Comparison of ENCODE assay signal across 8 cellular contexts in the genomic region with DNA sequence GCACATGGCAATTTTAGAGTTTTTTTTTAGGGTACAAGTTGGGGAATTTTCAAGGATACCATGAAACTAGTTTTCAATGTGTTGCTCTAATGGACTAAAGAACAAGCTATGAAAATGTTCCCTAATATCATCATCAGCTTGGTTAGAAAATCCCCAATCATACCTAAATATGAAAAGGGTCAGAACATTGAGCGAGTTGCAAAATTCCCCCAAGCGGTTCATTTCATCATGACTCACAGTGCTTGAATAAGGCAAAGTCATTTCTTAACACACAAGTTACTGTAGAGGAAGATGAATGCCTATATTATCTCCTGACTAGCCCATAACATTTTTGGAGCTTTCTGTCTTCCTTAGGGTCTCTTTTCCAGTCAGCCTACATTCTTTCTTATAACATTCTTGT.
DNase-seq lines count a peak whose midpoint lies in the region; ATAC-seq, FAIRE-seq and TF ChIP-seq lines count a peak whose summit lies in the region.

No MANE protein-coding gene starts in this region.

- H3K36me3 ChIP-seq in IMR-90 (ENCODE audit: control insufficient read depth, insufficient read depth, low read length) (no peaks in the 10 kb centered on the region), astrocyte (ENCODE audit: insufficient read depth, low read length) (no peaks in the 10 kb centered on the region), H7 (replicated peaks; ENCODE audit: control insufficient read depth, insufficient read depth, low read length) (no peaks in the 10 kb centered on the region)

- intact Hi-C loops in IMR-90 (cut with micrococcal nuclease): no loop called here

- no peaks in the 10 kb centered on the region for H3K27me3 Mint-ChIP-seq in astrocyte (ENCODE audit: low read depth, unreplicated experiment)
- H3K27me3 Mint-ChIP-seq in stimulated activated naive CD8-positive, alpha-beta T cell treated with anti-CD3 and anti-CD28 coated beads, Interleukin-15, amount 100 ng/mL, for 72 hours: no peaks in the 10 kb centered on the region
- no peaks in the 10 kb centered on the region for H3K27me3 Mint-ChIP-seq in naive thymus-derived CD8-positive, alpha-beta T cell

- H3K14ac ChIP-seq in IMR-90 (replicated peaks; ENCODE audit: low read depth, low read length): no peak overlapping the region

- peak; percentile 72 for ATAC-seq in GM21528 (IDR thresholded peaks at IDR 0.05; ENCODE audit: low FRiP score, unreplicated experiment)
- no peak; the same call in 1 of the 2 replicates for ATAC-seq in IMR-90 (ENCODE audit: low read depth)
- peak; percentile 95 for ATAC-seq in stimulated activated naive CD8-positive, alpha-beta T cell treated with anti-CD3 and anti-CD28 coated beads, Interleukin-15, amount 100 ng/mL, for 72 hours
- ATAC-seq in naive thymus-derived CD8-positive, alpha-beta T cell: no peak

- no peaks in the 10 kb centered on the region for H3K27me3 ChIP-seq in IMR-90 (ENCODE audit: control insufficient read depth, insufficient read depth, low read length)
- no peaks in the 10 kb centered on the region for H3K27me3 ChIP-seq in astrocyte (ENCODE audit: insufficient read depth, low read length)
- no peaks in the 10 kb centered on the region for H3K27me3 ChIP-seq in H7 (ENCODE audit: control insufficient read depth, insufficient read depth, low read length)

- no peak overlapping the region for H4K8ac ChIP-seq in IMR-90 (ENCODE audit: low read depth in 2 of 2, low read length in 2 of 2)

- dilution Hi-C loops in IMR-90 (cut with HindIII; ENCODE audit: low sequenced_read_pairs, unreplicated experiment): no loop called here

- H4K5ac ChIP-seq in IMR-90 (ENCODE audit: low read depth, low read length): no peak overlapping the region

- CTCF ChIA-PET in IMR-90 (lab: Yijun Ruan, JAX): no interaction called here

- no peak overlapping the region for H4K91ac ChIP-seq in IMR-90 (ENCODE audit: insufficient read depth, low read depth, low read length)

- no peaks in the 10 kb centered on the region for H3K9me3 Mint-ChIP-seq in astrocyte (ENCODE audit: unreplicated experiment)
- H3K9me3 Mint-ChIP-seq in stimulated activated naive CD8-positive, alpha-beta T cell treated with anti-CD3 and anti-CD28 coated beads, Interleukin-15, amount 100 ng/mL, for 72 hours: peaks cover 0 to 5% of the 10 kb centered on the region in 2 donors
- H3K9me3 Mint-ChIP-seq in naive thymus-derived CD8-positive, alpha-beta T cell: no peaks in the 10 kb centered on the region

- H3K4me3 Mint-ChIP-seq in astrocyte (ENCODE audit: unreplicated experiment): no peak overlapping the region
- peak overlapping the region; percentile 41 to 76 for H3K4me3 Mint-ChIP-seq in stimulated activated naive CD8-positive, alpha-beta T cell treated with anti-CD3 and anti-CD28 coated beads, Interleukin-15, amount 100 ng/mL, for 72 hours
- no peak overlapping the region for H3K4me3 Mint-ChIP-seq in naive thymus-derived CD8-positive, alpha-beta T cell

- H3K4me1 ChIP-seq in IMR-90 (ENCODE audit: control insufficient read depth, insufficient read depth, low read length) (no peaks in the 10 kb centered on the region), astrocyte (ENCODE audit: insufficient read depth, low read length) (no peaks in the 10 kb centered on the region)

- H2BK20ac ChIP-seq in IMR-90 (ENCODE audit: low read depth, low read length): no peak overlapping the region

- no CpG with 5 or more reads among the region's 2 CpGs for WGBS in IMR-90 (ENCODE audit: extremely low coverage in 2 of 2, insufficient read length in 1 of 2), 2 experiments

- no peak for FAIRE-seq in astrocyte (lab: Jason Lieb, UNC)

- H3K4me1 Mint-ChIP-seq in astrocyte (ENCODE audit: low read depth, unreplicated experiment): peaks cover 31% of the 10 kb centered on the region
- H3K4me1 Mint-ChIP-seq in stimulated activated naive CD8-positive, alpha-beta T cell treated with anti-CD3 and anti-CD28 coated beads, Interleukin-15, amount 100 ng/mL, for 72 hours: peaks cover 59% of the 10 kb centered on the region
- peaks cover 19 to 63% (median 49%) of the 10 kb centered on the region in 4 donors for H3K4me1 Mint-ChIP-seq in naive thymus-derived CD8-positive, alpha-beta T cell

- no peaks in the 10 kb centered on the region for H3K79me2 ChIP-seq in astrocyte (ENCODE audit: insufficient read depth, low read length)

- H3K4me3 ChIP-seq in GM12865 (ENCODE audit: low read depth, low read length) (no peak overlapping the region), IMR-90 (ENCODE audit: insufficient read depth, low read depth, low read length) (no peak overlapping the region), astrocyte (ENCODE audit: insufficient read depth, low read depth, low read length) (no peak overlapping the region), H7 (ENCODE audit: insufficient read depth, low read depth, low read length) (no peak overlapping the region)

- no peak for TF ChIP-seq RAD21 in IMR-90 (IDR thresholded peaks at IDR 0.05; ENCODE audit: low read length)

- H2AK9ac ChIP-seq in IMR-90 (replicated peaks; ENCODE audit: low read depth, low read length, poor library complexity): no peak overlapping the region

- TF ChIP-seq CTCF in GM12865 (IDR thresholded peaks at IDR 0.05; ENCODE audit: insufficient read depth, low read depth, low read length, missing control alignments) (no peak), IMR-90 (conservative IDR thresholded peaks at IDR 0.05; ENCODE audit: low read depth, low read length) (no peak), astrocyte (IDR thresholded peaks at IDR 0.05; ENCODE audit: insufficient read depth, low read depth, low read length) (no peak)

- BruUV-seq in IMR-90 (replicated peaks; lab: Mats Ljungman, UMichigan): no TSS peak

- H3K56ac ChIP-seq in IMR-90 (ENCODE audit: extremely low read depth, insufficient read depth, low read length): no peak overlapping the region

- H2AFZ ChIP-seq in IMR-90 (replicated peaks; ENCODE audit: low read length, poor library complexity) (no peak overlapping the region), astrocyte (ENCODE audit: low read depth, low read length) (no peak overlapping the region)

- H2BK120ac ChIP-seq in IMR-90 (ENCODE audit: low read depth, low read length): no peak overlapping the region

- in situ Hi-C loops in IMR-90 (cut with MboI; ENCODE audit: low sequenced_read_pairs): no loop called here

- peak; percentile 85 for DNase-seq in GM12865 (ENCODE audit: low read depth)
- DNase-seq in IMR-90: peak; percentile 35
- peak; percentile 63 for DNase-seq in astrocyte (ENCODE audit: low read depth)
- DNase-seq in stimulated activated naive CD8-positive, alpha-beta T cell treated with anti-CD3 and anti-CD28 coated beads, Interleukin-15, amount 100 ng/mL, for 72 hours: peak; percentile 12 to 42
- DNase-seq in NCI-H2227 treated with DMSO at 0.1 percent for 48 hours (lab: John Stamatoyannopoulos, UW): no peak
- DNase-seq in naive thymus-derived CD8-positive, alpha-beta T cell: no peak
- no peak for DNase-seq in H7

- H3K9me1 ChIP-seq in IMR-90 (ENCODE audit: insufficient read depth, low read length): no peaks in the 10 kb centered on the region

- H3K9ac ChIP-seq in IMR-90 (ENCODE audit: low read depth, low read length) (no peak overlapping the region), astrocyte (ENCODE audit: low read length) (no peak overlapping the region)

- no peaks in the 10 kb centered on the region for H3K79me1 ChIP-seq in IMR-90 (ENCODE audit: low read depth in 1 of 2, low read length in 2 of 2)

- H3K23ac ChIP-seq in IMR-90 (ENCODE audit: low read depth, low read length): no peak overlapping the region

- H2BK15ac ChIP-seq in IMR-90 (ENCODE audit: low read depth, low read length): no peak overlapping the region

- H3K27ac Mint-ChIP-seq in astrocyte (ENCODE audit: unreplicated experiment): no peak overlapping the region
- peak overlapping the region; percentile 92 to 94 for H3K27ac Mint-ChIP-seq in stimulated activated naive CD8-positive, alpha-beta T cell treated with anti-CD3 and anti-CD28 coated beads, Interleukin-15, amount 100 ng/mL, for 72 hours
- H3K27ac Mint-ChIP-seq in naive thymus-derived CD8-positive, alpha-beta T cell: peak overlapping the region in 3 of 10 donors; percentile 58 to 79 (median 63)

- H3K9me3 ChIP-seq in IMR-90 (ENCODE audit: control insufficient read depth, insufficient read depth, low read length): no peaks in the 10 kb centered on the region
- H3K9me3 ChIP-seq in astrocyte (ENCODE audit: insufficient read depth, low read depth, low read length): no peaks in the 10 kb centered on the region

- POLR2A ChIA-PET in IMR-90 (lab: Charles Lee; ENCODE audit: unreplicated experiment): no interaction called here
- POLR2A ChIA-PET in naive thymus-derived CD8-positive, alpha-beta T cell (lab: Charles Lee): no interaction called here

- H4K20me1 ChIP-seq in IMR-90 (ENCODE audit: insufficient read depth, low read length): no peaks in the 10 kb centered on the region
- H4K20me1 ChIP-seq in astrocyte (ENCODE audit: insufficient read depth, low read length): no peaks in the 10 kb centered on the region

- no peak for TF ChIP-seq POLR2A in IMR-90 (IDR thresholded peaks at IDR 0.05; ENCODE audit: low read depth, low read length)

- H3K4ac ChIP-seq in IMR-90 (ENCODE audit: low read depth, low read length): no peak overlapping the region

- H3K4me2 ChIP-seq in IMR-90 (ENCODE audit: low read depth, low read length): no peak overlapping the region
- no peak overlapping the region for H3K4me2 ChIP-seq in astrocyte (ENCODE audit: low read length)

- no peak overlapping the region for H2BK5ac ChIP-seq in IMR-90 (ENCODE audit: low read depth, low read length, poor library complexity, severe bottlenecking)

- H2AK5ac ChIP-seq in IMR-90 (ENCODE audit: low read depth, low read length): no peak overlapping the region

- H3K27ac ChIP-seq in IMR-90 (ENCODE audit: insufficient read depth, low read length): no peak overlapping the region
- H3K27ac ChIP-seq in astrocyte (ENCODE audit: low read depth, low read length): no peak overlapping the region

- H3K18ac ChIP-seq in IMR-90 (ENCODE audit: low read depth, low read length): no peak overlapping the region

- H3K36me3 Mint-ChIP-seq in astrocyte (ENCODE audit: low read depth, unreplicated experiment): no peaks in the 10 kb centered on the region
- H3K36me3 Mint-ChIP-seq in naive thymus-derived CD8-positive, alpha-beta T cell: peaks cover 0 to 32% (median 20%) of the 10 kb centered on the region in 3 donors

TF ChIP-seq in IMR-90, 13 proteins besides CTCF, POLR2A, EP300 and RAD21:
- no peak for TF ChIP-seq RFX5 (IDR thresholded peaks at IDR 0.05; ENCODE audit: low read depth, low read length)
- no peak for TF ChIP-seq CEBPB (IDR thresholded peaks at IDR 0.05; ENCODE audit: low read depth, low read length)

Comparison
In these comparisons a context has a peak if more than half of its experiments do, and no peak if none do; other contexts are left out.
1. DNase-seq: peak in GM12865 (single experiment), IMR-90 (single experiment), astrocyte (single experiment) and stimulated activated naive CD8-positive, alpha-beta T cell treated with anti-CD3 and anti-CD28 coated beads, Interleukin-15, amount 100 ng/mL, for 72 hours (2 of 2); none in NCI-H2227 treated with DMSO at 0.1 percent for 48 hours (single experiment), naive thymus-derived CD8-positive, alpha-beta T cell (0 of 10) and H7 (single experiment).
2. ATAC-seq: peak in GM21528 (single experiment) and stimulated activated naive CD8-positive, alpha-beta T cell treated with anti-CD3 and anti-CD28 coated beads, Interleukin-15, amount 100 ng/mL, for 72 hours (single experiment); none in IMR-90 (single experiment) and naive thymus-derived CD8-positive, alpha-beta T cell (0 of 2).
3. H3K4me3 Mint-ChIP-seq: peak in stimulated activated naive CD8-positive, alpha-beta T cell treated with anti-CD3 and anti-CD28 coated beads, Interleukin-15, amount 100 ng/mL, for 72 hours (2 of 2); none in astrocyte (single experiment) and naive thymus-derived CD8-positive, alpha-beta T cell (0 of 10).